Comparison of ENCODE assay signal across 9 cellular contexts in the genomic region with DNA sequence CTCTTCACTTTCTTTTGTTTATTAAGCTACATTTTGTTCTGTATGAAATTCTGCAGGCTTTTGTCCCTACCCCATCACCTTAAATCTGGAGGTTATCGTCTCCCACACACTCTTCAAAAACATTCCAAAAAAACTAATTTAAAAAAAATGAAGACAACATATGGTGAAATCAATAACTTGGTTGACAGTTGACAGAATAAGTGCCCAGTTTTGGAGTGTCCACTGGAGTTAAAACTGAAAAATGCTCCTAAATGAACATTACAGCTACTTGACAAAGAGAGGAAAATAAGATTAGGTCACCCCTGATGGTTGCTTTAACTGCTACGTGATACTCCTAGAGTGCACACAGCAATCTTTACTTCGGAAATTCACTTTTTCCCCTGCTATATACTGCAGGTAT. TPM values are rescaled to one million over a fixed set of nuclear protein-coding genes. Genes with fewer than 3 reads are reported as not detected.
A peak's percentile ranks its signal among the peaks of the same experiment; 100 is the strongest.
DNase-seq lines count a peak whose midpoint lies in the region; ATAC-seq and TF ChIP-seq lines count a peak whose summit lies in the region.
"Had no signal": no experiment of that assay in that cellular context is flagged by ENCODE, and none has a peak within 500 bp of the region (broad histone marks: within the 10 kb centered on the region; RNA-seq: fewer than 3 reads in every experiment).

No MANE protein-coding gene starts in this region.

- no peaks in the 10 kb centered on the region for H3K27me3 ChIP-seq in BJ (ENCODE audit: control insufficient read depth, insufficient read depth, low read length)
- H3K27me3 ChIP-seq in HUES64 (ENCODE audit: insufficient read depth, low read length), result no peaks in the 10 kb centered on the region; the same call in 1 of the 2 replicates

- WGBS in HUES64, result 44% methylated on average over 2 of the region's 3 CpGs

- peak overlapping the region; percentile 93 for H3K4me3 Mint-ChIP-seq in central memory CD8-positive, alpha-beta T cell
- H3K4me3 Mint-ChIP-seq in natural killer cell treated with Interleukin-12 subunit alpha and Interleukin-12 subunit beta and Interleukin-15 and Interleukin-18, amount 100 ng/mL, for 72 hours, result peak overlapping the region; percentile 94

- no peaks in the 10 kb centered on the region for H3K27me3 Mint-ChIP-seq in central memory CD8-positive, alpha-beta T cell
- H3K27me3 Mint-ChIP-seq in natural killer cell treated with Interleukin-12 subunit alpha and Interleukin-12 subunit beta and Interleukin-15 and Interleukin-18, amount 100 ng/mL, for 72 hours, result peaks cover 0 to 3% of the 10 kb centered on the region in 2 donors

- peak overlapping the region; percentile 96 for H3K9ac ChIP-seq in HUES64 (ENCODE audit: low read depth, low read length)

- peak overlapping the region; percentile 75 for H3K4me3 ChIP-seq in BJ (ENCODE audit: low read depth, low read length)
- peak overlapping the region; percentile 78 for H3K4me3 ChIP-seq in HUES64 (ENCODE audit: low read length)

- H3K27ac ChIP-seq in HUES64 (ENCODE audit: low read depth, low read length), result peak overlapping the region; percentile 53

- H3K9me3 ChIP-seq in HUES64 (ENCODE audit: insufficient read depth, low read depth, low read length), result no peaks in the 10 kb centered on the region

- DNase-seq in BJ (ENCODE audit: low read depth) (no peak), GM10266 (ENCODE audit: extremely low spot score) (no peak), mesenteric fat pad (ENCODE audit: low spot score) (no peak), MV-4-11 (lab: John Stamatoyannopoulos, UW) (no peak)
- DNase-seq in central memory CD8-positive, alpha-beta T cell (ENCODE audit: low spot score in 2 of 2), result no peak
- no peak for DNase-seq in natural killer cell treated with Interleukin-12 subunit alpha and Interleukin-12 subunit beta and Interleukin-15 and Interleukin-18, amount 100 ng/mL, for 72 hours (ENCODE audit: low spot score)
- DNase-seq: NCI-H2107 had no signal

- H3K9me3 Mint-ChIP-seq in central memory CD8-positive, alpha-beta T cell, result no peaks in the 10 kb centered on the region
- H3K9me3 Mint-ChIP-seq in natural killer cell treated with Interleukin-12 subunit alpha and Interleukin-12 subunit beta and Interleukin-15 and Interleukin-18, amount 100 ng/mL, for 72 hours, result no peaks in the 10 kb centered on the region

- POLR2A ChIA-PET in BJ (lab: Charles Lee), result interaction anchor here (0.5 to 1.0 kb wide), 4 partner anchors 63 to 1767 kb away, joined by 3 to 6 read pairs (median 3); no protein-coding TSS in a partner anchor

- H3K4me1 ChIP-seq in HUES64 (ENCODE audit: insufficient read depth, low read length), result peaks cover 25% of the 10 kb centered on the region

- CTCF ChIA-PET in BJ (lab: Yijun Ruan, JAX), result interaction anchor here (1.1 to 2.0 kb wide), 2 partner anchors 13 to 59 kb away, joined by 3 to 6 read pairs; no protein-coding TSS in a partner anchor

- peaks cover 24% of the 10 kb centered on the region for H3K36me3 Mint-ChIP-seq in central memory CD8-positive, alpha-beta T cell (ENCODE audit: insufficient read depth)
- H3K36me3 Mint-ChIP-seq in natural killer cell treated with Interleukin-12 subunit alpha and Interleukin-12 subunit beta and Interleukin-15 and Interleukin-18, amount 100 ng/mL, for 72 hours, result no peaks in the 10 kb centered on the region

- peaks cover 35% of the 10 kb centered on the region for H3K4me1 Mint-ChIP-seq in central memory CD8-positive, alpha-beta T cell
- peaks cover 25 to 35% of the 10 kb centered on the region in 2 donors for H3K4me1 Mint-ChIP-seq in natural killer cell treated with Interleukin-12 subunit alpha and Interleukin-12 subunit beta and Interleukin-15 and Interleukin-18, amount 100 ng/mL, for 72 hours (ENCODE audit: low read depth in 2 of 2)

- H3K36me3 ChIP-seq in BJ (ENCODE audit: control insufficient read depth, insufficient read depth, low read length) (no peaks in the 10 kb centered on the region), HUES64 (ENCODE audit: insufficient read depth, low read length) (no peaks in the 10 kb centered on the region)

- TF ChIP-seq CTCF in BJ (IDR thresholded peaks at IDR 0.05; ENCODE audit: insufficient read depth, low read depth, low read length) (no peak), GM10266 (IDR thresholded peaks at IDR 0.05; ENCODE audit: control insufficient read depth, insufficient read depth, low read depth, missing control alignments) (no peak)

- peak overlapping the region; percentile 95 for H3K27ac Mint-ChIP-seq in central memory CD8-positive, alpha-beta T cell (ENCODE audit: low read depth)
- peak overlapping the region; percentile 75 to 78 for H3K27ac Mint-ChIP-seq in natural killer cell treated with Interleukin-12 subunit alpha and Interleukin-12 subunit beta and Interleukin-15 and Interleukin-18, amount 100 ng/mL, for 72 hours

- no peak for ATAC-seq in central memory CD8-positive, alpha-beta T cell (replicated peaks; ENCODE audit: extremely low read depth, poor library complexity, severe bottlenecking)
- no peak for ATAC-seq in natural killer cell treated with Interleukin-12 subunit alpha and Interleukin-12 subunit beta and Interleukin-15 and Interleukin-18, amount 100 ng/mL, for 72 hours
- no peak for ATAC-seq in GM18858 (IDR thresholded peaks at IDR 0.05; ENCODE audit: unreplicated experiment)

RNA-seq across cellular contexts. Expression of gene ZNF827, which starts 0.6 kb away (rescaled TPM):
- polyA plus RNA-seq in BJ (2011; rRNA removed), result 10.5 and 15.1 TPM in 2 replicates
- 26.6 and 30.5 TPM in 2 replicates for polyA minus RNA-seq in BJ (2011; rRNA and poly(A)+ RNA removed)
- 13.1 TPM for polyA plus RNA-seq in HUES64 (2013, experiment 1 of 2)
- 12.6 TPM for polyA plus RNA-seq in HUES64 (2013, experiment 2 of 2)
- total RNA-seq in natural killer cell treated with Interleukin-12 subunit alpha and Interleukin-12 subunit beta and Interleukin-15 and Interleukin-18, amount 100 ng/mL, for 72 hours, result 10 to 100 TPM; 11.8 to 40.5 TPM
- total RNA-seq in mesenteric fat pad, result 10.5 TPM
